2 cellular contexts compared by ENCODE assay signal in genomic region chr4:76690906-76691275, GRCh38.
TF ChIP-seq lines count a peak whose summit lies in the region.

No MANE protein-coding gene starts in this region.

TF ChIP-seq in H1, 55 proteins besides CTCF, POLR2A, EP300 and RAD21:
- TF ChIP-seq ATF3 (IDR thresholded peaks at IDR 0.05; ENCODE audit: insufficient read depth, low read depth, low read length) (no peak), POLR2AphosphoS5 (IDR thresholded peaks at IDR 0.05; ENCODE audit: low read depth, low read length) (no peak), SAP30 (IDR thresholded peaks at IDR 0.05; ENCODE audit: insufficient read depth, insufficient replicate concordance, low read length) (no peak), TCF12 (IDR thresholded peaks at IDR 0.05; ENCODE audit: low read depth, low read length) (no peak), POU5F1 (IDR thresholded peaks at IDR 0.05; ENCODE audit: low read depth, low read length) (no peak), ATF2 (IDR thresholded peaks at IDR 0.05; ENCODE audit: low read length) (no peak), CTBP2 (IDR thresholded peaks at IDR 0.05; ENCODE audit: borderline replicate concordance, insufficient read depth, insufficient read length, low read length) (no peak), USF2 (IDR thresholded peaks at IDR 0.05; ENCODE audit: low read length) (no peak), CREB1 (IDR thresholded peaks at IDR 0.05) (no peak), SUZ12 (IDR thresholded peaks at IDR 0.05; ENCODE audit: low read length) (no peak), FOSL1 (IDR thresholded peaks at IDR 0.05; ENCODE audit: insufficient read depth, low read depth, low read length) (no peak), SP2 (IDR thresholded peaks at IDR 0.05; ENCODE audit: low read length) (no peak), JUND (IDR thresholded peaks at IDR 0.05; ENCODE audit: low read length) (no peak), BRCA1 (IDR thresholded peaks at IDR 0.05; ENCODE audit: low read depth, low read length) (no peak), CBX8 (IDR thresholded peaks at IDR 0.05; ENCODE audit: borderline replicate concordance, low read depth, low read length) (no peak), NRF1 (IDR thresholded peaks at IDR 0.05; ENCODE audit: low read depth, low read length) (no peak)
TF ChIP-seq in H1: peak in this region for 0.

TF ChIP-seq in neural cell, 6 proteins besides CTCF, POLR2A, EP300 and RAD21 (continued from another document):
- TF ChIP-seq REST (IDR thresholded peaks at IDR 0.05; ENCODE audit: borderline replicate concordance) (no peak), EZH2 (IDR thresholded peaks at IDR 0.05; ENCODE audit: borderline replicate concordance, insufficient read depth, low read length, poor library complexity, severe bottlenecking) (no peak), MXI1 (conservative IDR thresholded peaks at IDR 0.05; ENCODE audit: poor library complexity, severe bottlenecking) (no peak), SMC3 (conservative IDR thresholded peaks at IDR 0.05; ENCODE audit: poor library complexity) (no peak), TAF1 (IDR thresholded peaks at IDR 0.05; ENCODE audit: low read depth) (no peak)
